In genomic region chrX:154599531-154599930, GRCh38 we compare ENCODE assay signal across 24 cellular contexts. TPM values are rescaled to one million over a fixed set of nuclear protein-coding genes. Genes with fewer than 3 reads are reported as not detected.
"Had no signal": no experiment of that assay in that cellular context is flagged by ENCODE, and none has a peak within 500 bp of the region (broad histone marks: within the 10 kb centered on the region; RNA-seq: fewer than 3 reads in every experiment).

No MANE protein-coding gene starts in this region.

- H3K9me3 ChIP-seq: colonic mucosa, left ventricle myocardium inferior, mucosa of descending colon, neutrophil, testis, upper lobe of left lung had no signal

- H2AFZ ChIP-seq: parathyroid adenoma had no signal

- H3K4me2 ChIP-seq: smooth muscle cell had no signal

- H3K4me3 Mint-ChIP-seq: activated CD4-positive, alpha-beta T cell treated with anti-CD3 and anti-CD28 coated beads, Interleukin-2, amount 10 ng/mL, durations not matched to agents 7 days and 5 days; activated naive CD4-positive, alpha-beta T cell treated with anti-CD3 and anti-CD28 coated beads for 36 hours; activated T-cell treated with anti-CD3 and anti-CD28 coated beads, Interleukin-2, amount 50 U/mL, for 4 hours; brain; naive thymus-derived CD4-positive, alpha-beta T cell; stimulated activated effector memory CD8-positive, alpha-beta T cell treated with anti-CD3 and anti-CD28 coated beads, Interleukin-12 subunit alpha, Interleukin-12 subunit beta, amount 100 ng/mL, for 72 hours; T-helper 1 cell treated with Interleukin-12 subunit alpha and Interleukin-12 subunit beta and Interleukin-4 antibody, amounts not matched to agents 30 μg/mL and 1 μg/mL, for 36 hours had no signal

- H3K9ac ChIP-seq: parathyroid adenoma had no signal

- H3K36me3 Mint-ChIP-seq: brain; naive thymus-derived CD4-positive, alpha-beta T cell; stimulated activated effector memory CD8-positive, alpha-beta T cell treated with anti-CD3 and anti-CD28 coated beads, Interleukin-12 subunit alpha, Interleukin-12 subunit beta, amount 100 ng/mL, for 72 hours had no signal

- H3K4me1 Mint-ChIP-seq: brain had no signal

- H3K4me3 ChIP-seq: colonic mucosa, left ventricle myocardium inferior, mucosa of descending colon, smooth muscle cell, testis, upper lobe of left lung had no signal

- H3K36me3 ChIP-seq: colonic mucosa, left ventricle myocardium inferior, neutrophil, upper lobe of left lung had no signal

- H3K79me2 ChIP-seq: parathyroid adenoma had no signal

- H3K9me3 Mint-ChIP-seq: activated CD4-positive, alpha-beta T cell treated with anti-CD3 and anti-CD28 coated beads, Interleukin-2, amount 10 ng/mL, durations not matched to agents 7 days and 5 days; activated naive CD4-positive, alpha-beta T cell treated with anti-CD3 and anti-CD28 coated beads for 36 hours; activated T-cell treated with anti-CD3 and anti-CD28 coated beads, Interleukin-2, amount 50 U/mL, for 4 hours; stimulated activated effector memory CD8-positive, alpha-beta T cell treated with anti-CD3 and anti-CD28 coated beads, Interleukin-12 subunit alpha, Interleukin-12 subunit beta, amount 100 ng/mL, for 72 hours; T-helper 1 cell treated with Interleukin-12 subunit alpha and Interleukin-12 subunit beta and Interleukin-4 antibody, amounts not matched to agents 30 μg/mL and 1 μg/mL, for 36 hours had no signal

- H3K4me1 ChIP-seq: colonic mucosa, left ventricle myocardium inferior, parathyroid adenoma, testis, upper lobe of left lung had no signal

- H3K27ac Mint-ChIP-seq: activated CD4-positive, alpha-beta T cell treated with anti-CD3 and anti-CD28 coated beads, Interleukin-2, amount 10 ng/mL, durations not matched to agents 7 days and 5 days; activated naive CD4-positive, alpha-beta T cell treated with anti-CD3 and anti-CD28 coated beads for 36 hours; brain; naive thymus-derived CD4-positive, alpha-beta T cell; stimulated activated effector memory CD8-positive, alpha-beta T cell treated with anti-CD3 and anti-CD28 coated beads, Interleukin-12 subunit alpha, Interleukin-12 subunit beta, amount 100 ng/mL, for 72 hours; T-helper 1 cell treated with Interleukin-12 subunit alpha and Interleukin-12 subunit beta and Interleukin-4 antibody, amounts not matched to agents 30 μg/mL and 1 μg/mL, for 36 hours had no signal

- DNase-seq: activated CD4-positive, alpha-beta T cell treated with anti-CD3 and anti-CD28 coated beads, Interleukin-2, amount 10 ng/mL, durations not matched to agents 7 days and 5 days; activated CD8-positive, alpha-beta memory T cell treated with anti-CD3 and anti-CD28 coated beads, Interleukin-2, amount 50 U/mL, for 4 hours; activated naive CD4-positive, alpha-beta T cell treated with anti-CD3 and anti-CD28 coated beads for 36 hours; activated T-cell treated with anti-CD3 and anti-CD28 coated beads, Interleukin-2, amount 50 U/mL, for 4 hours; central memory CD4-positive, alpha-beta T cell; colonic mucosa; head of caudate nucleus; left ventricle myocardium inferior; mucosa of descending colon; naive thymus-derived CD4-positive, alpha-beta T cell; stimulated activated CD4-positive, alpha-beta T cell treated with anti-CD3 and anti-CD28 coated beads, Interleukin-4, amount 100 ng/mL, for 24 hours; testis had no signal

- H3K27me3 ChIP-seq: colonic mucosa, neutrophil, testis, upper lobe of left lung had no signal

- H3K27ac ChIP-seq: colonic mucosa, left ventricle myocardium inferior, neutrophil, parathyroid adenoma, testis, upper lobe of left lung had no signal

- ATAC-seq: activated CD4-positive, CD25-positive, alpha-beta regulatory T cell treated with anti-CD3 and anti-CD28 coated beads, Interleukin-2, amount 50 U/mL, for 24 hours; mucosa of descending colon; naive thymus-derived CD4-positive, alpha-beta T cell; sciatic nerve had no signal

RNA-seq across cellular contexts. Expression of gene CTAG1A, which starts 14.6 kb away (rescaled TPM):
- total RNA-seq: activated CD4-positive, alpha-beta T cell treated with anti-CD3 and anti-CD28 coated beads, Interleukin-2, amount 10 ng/mL, durations not matched to agents 7 days and 5 days; activated naive CD4-positive, alpha-beta T cell treated with anti-CD3 and anti-CD28 coated beads for 36 hours; activated T-cell treated with anti-CD3 and anti-CD28 coated beads, Interleukin-2, amount 50 U/mL, for 4 hours; colonic mucosa; frontal cortex; kidney epithelial cell; left ventricle myocardium inferior; mucosa of descending colon; naive thymus-derived CD4-positive, alpha-beta T cell; sciatic nerve; smooth muscle cell; upper lobe of left lung had no signal
- polyA plus RNA-seq: esophagus; naive thymus-derived CD4-positive, alpha-beta T cell; smooth muscle cell had no signal

RNA-seq across cellular contexts. Expression of gene CTAG1B, which starts 19.6 kb away (rescaled TPM):
- total RNA-seq: activated CD4-positive, alpha-beta T cell treated with anti-CD3 and anti-CD28 coated beads, Interleukin-2, amount 10 ng/mL, durations not matched to agents 7 days and 5 days; activated naive CD4-positive, alpha-beta T cell treated with anti-CD3 and anti-CD28 coated beads for 36 hours; activated T-cell treated with anti-CD3 and anti-CD28 coated beads, Interleukin-2, amount 50 U/mL, for 4 hours; colonic mucosa; frontal cortex; kidney epithelial cell; left ventricle myocardium inferior; mucosa of descending colon; naive thymus-derived CD4-positive, alpha-beta T cell; sciatic nerve; smooth muscle cell; upper lobe of left lung had no signal
- polyA plus RNA-seq: naive thymus-derived CD4-positive, alpha-beta T cell; smooth muscle cell had no signal

RNA-seq across cellular contexts. Expression of gene CTAG2, which starts 53.8 kb away (rescaled TPM):
- total RNA-seq: activated CD4-positive, alpha-beta T cell treated with anti-CD3 and anti-CD28 coated beads, Interleukin-2, amount 10 ng/mL, durations not matched to agents 7 days and 5 days; activated naive CD4-positive, alpha-beta T cell treated with anti-CD3 and anti-CD28 coated beads for 36 hours; colonic mucosa; frontal cortex; kidney epithelial cell; left ventricle myocardium inferior; mucosa of descending colon; naive thymus-derived CD4-positive, alpha-beta T cell; sciatic nerve; smooth muscle cell; upper lobe of left lung had no signal
- polyA plus RNA-seq: naive thymus-derived CD4-positive, alpha-beta T cell; smooth muscle cell had no signal
